6 cellular contexts compared by ENCODE assay signal in the genomic region with DNA sequence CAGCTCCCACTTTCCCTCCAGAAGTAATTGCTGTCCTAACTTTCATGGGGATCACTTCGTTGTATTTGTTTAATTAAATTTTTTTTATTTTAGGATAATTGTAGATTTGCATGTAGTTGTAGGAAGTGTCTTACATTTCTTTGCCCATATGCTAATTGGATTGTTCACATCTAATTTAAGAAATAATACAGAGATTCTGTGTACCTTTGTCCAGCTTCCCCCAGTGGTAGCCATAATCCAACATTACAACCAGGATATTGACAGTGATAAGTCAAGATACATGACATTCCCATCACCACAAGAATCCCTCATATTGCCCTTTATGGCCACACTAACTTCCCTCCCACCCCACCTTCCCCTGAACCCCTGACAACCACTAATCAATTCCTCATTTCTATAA.
"Had no signal": no experiment of that assay in that cellular context is flagged by ENCODE, and none has a peak within 500 bp of the region (broad histone marks: within the 10 kb centered on the region; RNA-seq: fewer than 3 reads in every experiment).

No MANE protein-coding gene starts in this region.

- H3K4me3 ChIP-seq: K562 had no signal

- DNase-seq: IMR-90, KBM-7, KG1 had no signal

- H3K27ac ChIP-seq: HL-60, KMS-11 had no signal
